In the genomic region with DNA sequence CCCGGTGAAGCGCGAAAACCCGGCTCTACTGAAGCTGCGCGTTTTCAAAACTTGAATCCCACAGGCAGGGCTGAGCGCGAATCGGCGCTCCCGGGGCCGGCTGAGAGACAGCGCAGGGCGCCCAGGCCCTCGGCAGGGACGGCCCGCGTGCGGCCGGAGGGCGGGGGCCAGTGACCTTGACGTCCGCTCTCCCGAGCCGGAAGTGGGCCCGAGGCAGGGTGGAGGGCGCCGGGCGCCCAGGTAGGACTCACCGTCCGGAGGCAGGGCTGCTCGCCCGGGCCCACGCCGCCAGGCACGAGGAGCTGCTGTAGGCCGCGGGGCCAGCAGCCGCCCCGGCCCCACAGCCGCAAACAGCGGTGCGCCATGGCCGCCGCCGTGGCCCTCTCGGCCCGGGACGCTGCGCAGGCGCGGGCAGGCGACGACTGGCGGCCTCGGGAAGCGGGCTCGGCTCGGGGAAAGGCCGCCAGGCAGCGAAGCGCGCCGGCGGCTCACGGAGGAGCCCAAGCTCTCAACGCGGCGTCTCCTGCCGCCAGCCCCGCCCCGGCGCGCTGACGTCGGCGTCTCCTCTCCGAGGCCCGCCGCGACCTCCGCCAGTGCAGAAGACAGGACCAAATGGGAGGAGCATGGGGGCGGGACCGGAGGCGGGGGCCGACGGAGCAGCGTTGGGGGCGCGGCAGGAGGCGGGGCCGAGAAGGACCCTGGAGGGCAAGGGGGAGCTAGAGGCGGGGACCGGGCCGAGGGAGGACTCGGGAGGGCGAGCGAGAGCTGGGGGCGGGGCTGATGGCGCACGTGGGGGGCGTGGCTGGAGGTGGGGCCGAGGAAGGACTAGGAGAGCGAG, we compare ENCODE assay signal across 8 cellular contexts. TPM values are rescaled to one million over a fixed set of nuclear protein-coding genes. Genes with fewer than 3 reads are reported as not detected.
A peak's percentile ranks its signal among the peaks of the same experiment; 100 is the strongest.
DNase-seq lines count a peak whose midpoint lies in the region; ATAC-seq, FAIRE-seq and TF ChIP-seq lines count a peak whose summit lies in the region.

A gene (minus strand): TSS at position 510 of the 838 bp plus-strand sequence. CDS start 145 bp downstream, at position 365.

- POLR2A ChIA-PET in HepG2 (lab: Yijun Ruan, JAX), result interaction anchor here (0.6 to 1.8 kb wide), 27 partner anchors 16 to 761 kb away, joined by 3 to 16 read pairs (median 3); a partner anchor contains a TSS

- H3K36me3 Mint-ChIP-seq in dendritic cell treated with granulocyte-macrophage colony-stimulating factor and Interleukin-4, amounts not matched to agents 40 ng/mL and 50 ng/mL, for 4 days (ENCODE audit: low read depth), result peaks cover 27% of the 10 kb centered on the region

- peak within 1 kb of the TSS; percentile 68 to 93 (median 78) for H3K4me3 ChIP-seq in HepG2 (replicated peaks in 1 of 3; ENCODE audit: insufficient read depth in 1 of 3, low read depth in 2 of 3, low read length in 3 of 3)

- no peaks in the 10 kb centered on the region for H3K27me3 Mint-ChIP-seq in dendritic cell treated with granulocyte-macrophage colony-stimulating factor and Interleukin-4, amounts not matched to agents 40 ng/mL and 50 ng/mL, for 4 days

- H3K4me3 Mint-ChIP-seq in dendritic cell treated with granulocyte-macrophage colony-stimulating factor and Interleukin-4, amounts not matched to agents 40 ng/mL and 50 ng/mL, for 4 days, result peak within 1 kb of the TSS; percentile 80

- BruUV-seq in HepG2 (replicated peaks; lab: Mats Ljungman, UMichigan), result no TSS peak

- no peaks in the 10 kb centered on the region for H3K9me3 Mint-ChIP-seq in dendritic cell treated with granulocyte-macrophage colony-stimulating factor and Interleukin-4, amounts not matched to agents 40 ng/mL and 50 ng/mL, for 4 days

- H3K27ac Mint-ChIP-seq in dendritic cell treated with granulocyte-macrophage colony-stimulating factor and Interleukin-4, amounts not matched to agents 40 ng/mL and 50 ng/mL, for 4 days, result peak within 1 kb of the TSS; percentile 87

- H3K27ac ChIP-seq in HepG2 (ENCODE audit: extremely low read length, insufficient read depth, low read length), result peak within 1 kb of the TSS; percentile 98

- ATAC-seq in GM19438 (IDR thresholded peaks at IDR 0.05; ENCODE audit: low read depth, unreplicated experiment) (peak; percentile 82), HG03571 (IDR thresholded peaks at IDR 0.05; ENCODE audit: unreplicated experiment) (peak; percentile 90), HepG2 (peak; percentile 81)

- CTCF ChIA-PET in HepG2 (lab: Yijun Ruan, JAX; ENCODE audit: low intra/inter-chr PET ratio, low total read pairs), result no interaction called here

- peak; percentile 99 for DNase-seq in CD1c-positive myeloid dendritic cell (ENCODE audit: extremely low spot score)
- DNase-seq in NCI-H774 (lab: John Stamatoyannopoulos, UW), result peak; percentile 97
- peak; percentile 100 for DNase-seq in activated CD4-positive, alpha-beta T cell treated with anti-CD3 and anti-CD28 coated beads, Interleukin-2, amount 50 U/mL, for 4 hours
- DNase-seq in HepG2 (ENCODE audit: low spot score), result peak; percentile 96
- peak; percentile 100 for DNase-seq in stimulated activated CD4-positive, alpha-beta T cell treated with anti-CD3 and anti-CD28 coated beads, Interleukin-2, amount 100 ng/mL, for 48 hours

- no peaks in the 10 kb centered on the region for H3K9me3 ChIP-seq in HepG2 (ENCODE audit: low read length)

- peak within 1 kb of the TSS; percentile 95 for H2AFZ ChIP-seq in HepG2 (ENCODE audit: low read length)

- no peak; a peak in 1 of 4 replicates for TF ChIP-seq EP300 in HepG2 (IDR thresholded peaks at IDR 0.05; ENCODE audit: low read depth in 2 of 2, low read length in 2 of 2)
- no peak for TF ChIP-seq EP300 in HepG2 (CRISPR knock-in tag; IDR thresholded peaks at IDR 0.05; ENCODE audit: borderline replicate concordance)

- peak; percentile 75 to 86; a peak in 3 of 4 replicates for TF ChIP-seq POLR2A in HepG2 (IDR thresholded peaks at IDR 0.05; ENCODE audit: insufficient read depth in 1 of 2, low read depth in 2 of 2, low read length in 2 of 2)

- no peaks in the 10 kb centered on the region; a peak in 1 of 5 replicates for H3K36me3 ChIP-seq in HepG2 (replicated peaks in 1 of 2; ENCODE audit: control insufficient read depth in 1 of 2, insufficient read depth in 2 of 2, low read length in 2 of 2)

- H3K4me1 Mint-ChIP-seq in dendritic cell treated with granulocyte-macrophage colony-stimulating factor and Interleukin-4, amounts not matched to agents 40 ng/mL and 50 ng/mL, for 4 days (ENCODE audit: low read depth), result peaks cover 54% of the 10 kb centered on the region

- no peak for FAIRE-seq in HepG2 (lab: Jason Lieb, UNC)

- H3K9ac ChIP-seq in HepG2 (ENCODE audit: insufficient read depth, low read depth, low read length), result peak within 1 kb of the TSS; percentile 92

- WGBS in HepG2 (ENCODE audit: low lambda C conversion rate), result 2% methylated on average over 34 of the region's 104 CpGs

- H4K20me1 ChIP-seq in HepG2 (ENCODE audit: insufficient read depth, low read length), result peaks cover 33% of the 10 kb centered on the region

- peaks cover 38% of the 10 kb centered on the region for H3K4me1 ChIP-seq in HepG2 (ENCODE audit: insufficient read depth, low read length)

- peak; percentile 79 for TF ChIP-seq RAD21 in HepG2 (CRISPR knock-in tag; IDR thresholded peaks at IDR 0.05)

- TF ChIP-seq CTCF in HepG2 (CRISPR knock-in tag; IDR thresholded peaks at IDR 0.05), result no peak

- in situ Hi-C loops in HepG2 (cut with HindIII; ENCODE audit: extremely low pct_ligation_motif_present, low pct_unique_long_range_greater_than_20kb), result loop anchor here (25.0 kb wide), 1 partner anchor 560 kb away; a partner anchor contains a TSS

- intact Hi-C loops in dendritic cell treated with granulocyte-macrophage colony-stimulating factor and Interleukin-4, amounts not matched to agents 40 ng/mL and 50 ng/mL, for 4 days (cut with micrococcal nuclease), result loop anchor here (1.0 to 2.0 kb wide), 5 partner anchors 30 to 570 kb away; a partner anchor contains a TSS
- intact Hi-C loops in HepG2 (cut with micrococcal nuclease; ENCODE audit: unreplicated experiment), result loop anchor here (10.0 kb wide), 1 partner anchor 568 kb away; a partner anchor contains a TSS

- H3K79me2 ChIP-seq in HepG2 (ENCODE audit: insufficient read depth, low read length), result peaks cover 45% of the 10 kb centered on the region

- H3K27me3 ChIP-seq in HepG2 (ENCODE audit: control insufficient read depth in 1 of 2, insufficient read depth in 2 of 2, low read length in 2 of 2), result no peaks in the 10 kb centered on the region; a peak in 1 of 5 replicates

- peak within 1 kb of the TSS; percentile 99 for H3K4me2 ChIP-seq in HepG2 (ENCODE audit: low read depth, low read length)

TF ChIP-seq in HepG2, 621 proteins besides CTCF, POLR2A, EP300 and RAD21 (continues in another document):
- TF ChIP-seq ZNF83 (CRISPR knock-in tag; IDR thresholded peaks at IDR 0.05; ENCODE audit: borderline replicate concordance) (peak; percentile 86), KDM6A (CRISPR knock-in tag; IDR thresholded peaks at IDR 0.05; ENCODE audit: low read depth) (no peak), ETV6 (CRISPR knock-in tag; conservative IDR thresholded peaks at IDR 0.05) (peak; percentile 18; the same call in 1 of the 2 replicates), PHF8 (CRISPR knock-in tag; IDR thresholded peaks at IDR 0.05) (peak; percentile 57), ZNF660 (CRISPR knock-in tag; IDR thresholded peaks at IDR 0.05; ENCODE audit: borderline replicate concordance, low read depth) (no peak), ZNF878 (CRISPR knock-in tag; IDR thresholded peaks at IDR 0.05) (peak; percentile 43; the same call in 1 of the 2 replicates)

RNA-seq across cellular contexts. Expression of the gene that starts here (rescaled TPM):
- 86.3 and 86.9 TPM in 2 replicates for total RNA-seq in HepG2 (2016; rRNA removed; fragmentation: Illumina TruSeq; extraction: Trizol)
- total RNA-seq in HepG2 (2016; cell fraction: cytosol; rRNA removed; fragmentation: Illumina TruSeq; extraction: Trizol; ENCODE audit: low read depth), result 29.3 and 39.0 TPM in 2 replicates
- 85.3 and 86.3 TPM in 2 replicates for total RNA-seq in HepG2 (2016; cell fraction: insoluble cytoplasmic fraction; rRNA removed; fragmentation: Illumina TruSeq; extraction: Trizol)
- 30.7 and 35.0 TPM in 2 replicates for total RNA-seq in HepG2 (2016; cell fraction: membrane; rRNA removed; fragmentation: Illumina TruSeq; extraction: Trizol)
- total RNA-seq in HepG2 (2016; cell fraction: nucleus; rRNA removed; fragmentation: Illumina TruSeq; extraction: Trizol), result 64.9 and 72.6 TPM in 2 replicates
- 26.2 and 28.6 TPM in 2 replicates for polyA plus RNA-seq in HepG2 (2011; rRNA removed)
- polyA plus RNA-seq in HepG2 (2011; cell fraction: cytosol; rRNA removed), result 22.4 and 28.3 TPM in 2 replicates
- polyA plus RNA-seq in HepG2 (2011; cell fraction: nucleus; rRNA removed), result 14.9 and 16.4 TPM in 2 replicates
- polyA plus RNA-seq in HepG2 (2012), result 42.2 and 47.5 TPM in 2 replicates
- polyA plus RNA-seq in HepG2 (2016; cell fraction: cytosol; fragmentation: Illumina TruSeq; extraction: Trizol; ENCODE audit: low read depth), result 5.9 and 6.1 TPM in 2 replicates
- polyA plus RNA-seq in HepG2 (2016; cell fraction: insoluble cytoplasmic fraction; fragmentation: Illumina TruSeq; extraction: Trizol; ENCODE audit: low read depth), result 66.5 and 67.7 TPM in 2 replicates
- polyA plus RNA-seq in HepG2 (2016; cell fraction: membrane; fragmentation: Illumina TruSeq; extraction: Trizol; ENCODE audit: low read depth), result 12.3 and 14.9 TPM in 2 replicates
- polyA plus RNA-seq in HepG2 (2016; cell fraction: nucleus; fragmentation: Illumina TruSeq; extraction: Trizol; ENCODE audit: insufficient read depth, low read depth), result 57.2 and 57.6 TPM in 2 replicates
- 26.7 and 36.0 TPM in 2 replicates for polyA minus RNA-seq in HepG2 (2011; rRNA and poly(A)+ RNA removed; ENCODE audit: low replicate concordance)
- polyA minus RNA-seq in HepG2 (2011; cell fraction: cytosol; rRNA and poly(A)+ RNA removed), result 28.5 and 36.9 TPM in 2 replicates
- 48.8 and 49.7 TPM in 2 replicates for polyA minus RNA-seq in HepG2 (2011; cell fraction: nucleus; rRNA and poly(A)+ RNA removed)

Comparison
In these comparisons a context has a peak if more than half of its experiments do, and no peak if none do; other contexts are left out.
1. Peak in every context shown above with its lines: DNase-seq, ATAC-seq, H3K4me3 ChIP-seq and H3K27ac ChIP-seq.